In genomic region chr2:173965372-173966025, GRCh38 we compare ENCODE assay signal across 8 cellular contexts. TPM values are rescaled to one million over a fixed set of nuclear protein-coding genes. Genes with fewer than 3 reads are reported as not detected.
DNase-seq lines count a peak whose midpoint lies in the region; ATAC-seq and TF ChIP-seq lines count a peak whose summit lies in the region.

Gene SP3, minus strand, starts transcription at chr2:173965373. Its CDS starts 202 bp downstream, at chr2:173965171.

- H3K4me3 Mint-ChIP-seq in activated naive CD8-positive, alpha-beta T cell treated with anti-CD3 and anti-CD28 coated beads, Interleukin-2, amount 10 ng/mL, durations not matched to agents 7 days and 5 days, result peak within 1 kb of the TSS; percentile 90

- H3K27ac ChIP-seq in SU-DHL-6 (ENCODE audit: low read depth, low read length) (peak within 1 kb of the TSS; percentile 99), ovary (peak within 1 kb of the TSS; percentile 100), thyroid gland (peak within 1 kb of the TSS; percentile 98 to 100 (median 100))

- POLR2A ChIA-PET in activated naive CD8-positive, alpha-beta T cell treated with anti-CD3 and anti-CD28 coated beads, Interleukin-2, amount 10 ng/mL, durations not matched to agents 7 days and 5 days (lab: Charles Lee), result interaction anchor here (0.6 to 1.9 kb wide), 7 partner anchors 15 to 283 kb away, joined by 3 to 5 read pairs (median 4); no protein-coding TSS in a partner anchor

- peak within 1 kb of the TSS; percentile 94 for H3K27ac Mint-ChIP-seq in activated naive CD8-positive, alpha-beta T cell treated with anti-CD3 and anti-CD28 coated beads, Interleukin-2, amount 10 ng/mL, durations not matched to agents 7 days and 5 days

- TF ChIP-seq EP300 in ovary (IDR thresholded peaks at IDR 0.05), result no peak

- H3K36me3 ChIP-seq in SU-DHL-6 (ENCODE audit: low read length) (peaks cover 25% of the 10 kb centered on the region), ovary (no peaks in the 10 kb centered on the region), thyroid gland (no peaks in the 10 kb centered on the region)

- H3K36me3 Mint-ChIP-seq in activated naive CD8-positive, alpha-beta T cell treated with anti-CD3 and anti-CD28 coated beads, Interleukin-2, amount 10 ng/mL, durations not matched to agents 7 days and 5 days, result peaks cover 20% of the 10 kb centered on the region

- intact Hi-C loops in head of caudate nucleus (cut with DNase I), result no loop called here
- intact Hi-C loops in ovary (cut with DNase I), result loop anchor here in 3 of 4 donors (2.0 to 10.0 kb wide), 2 partner anchors 47 to 49 kb away; no protein-coding TSS in a partner anchor
- intact Hi-C loops in thyroid gland (cut with DNase I), result no loop called here

- no peaks in the 10 kb centered on the region for H3K27me3 ChIP-seq in SU-DHL-6 (ENCODE audit: low read length)
- H3K27me3 ChIP-seq in ovary, result no peaks in the 10 kb centered on the region
- H3K27me3 ChIP-seq in thyroid gland, result no peaks in the 10 kb centered on the region

- DNase-seq in GM10266 (ENCODE audit: extremely low spot score) (peak; percentile 98), NCI-H1105 (lab: John Stamatoyannopoulos, UW) (peak; percentile 94), head of caudate nucleus (peak; percentile 90 to 98 (median 96)), ovary (peak; percentile 98 to 99 (median 98)), thyroid gland (peak; percentile 98 to 99)
- peak; percentile 93 for DNase-seq in activated naive CD8-positive, alpha-beta T cell treated with anti-CD3 and anti-CD28 coated beads, Interleukin-2, amount 10 ng/mL, durations not matched to agents 7 days and 5 days

- peaks cover 11% of the 10 kb centered on the region; the same call in 1 of the 2 replicates for H4K20me1 ChIP-seq in SU-DHL-6 (ENCODE audit: low read depth, low read length)

- TF ChIP-seq POLR2A in ovary (IDR thresholded peaks at IDR 0.05), result peak; percentile 94
- TF ChIP-seq POLR2A in thyroid gland (IDR thresholded peaks at IDR 0.05), result peak; percentile 34 to 95

- H3K9ac ChIP-seq in SU-DHL-6 (ENCODE audit: low read length), result peak within 1 kb of the TSS; percentile 100

- H3K4me1 Mint-ChIP-seq in activated naive CD8-positive, alpha-beta T cell treated with anti-CD3 and anti-CD28 coated beads, Interleukin-2, amount 10 ng/mL, durations not matched to agents 7 days and 5 days, result peaks cover 24% of the 10 kb centered on the region

- H3K4me3 ChIP-seq in SU-DHL-6 (ENCODE audit: insufficient read depth, low read length, poor library complexity, severe bottlenecking) (peak within 1 kb of the TSS; percentile 100), ovary (peak within 1 kb of the TSS; percentile 95), thyroid gland (replicated peaks in 1 of 3) (peak within 1 kb of the TSS; percentile 91 to 99 (median 98))

- peak; percentile 70 for ATAC-seq in HG02623 (IDR thresholded peaks at IDR 0.05; ENCODE audit: unreplicated experiment)
- ATAC-seq in activated naive CD8-positive, alpha-beta T cell treated with anti-CD3 and anti-CD28 coated beads, Interleukin-2, amount 10 ng/mL, durations not matched to agents 7 days and 5 days (ENCODE audit: low read depth), result peak; percentile 72

- 0% methylated on average over 50 to 52 of the region's 52 CpGs for WGBS in ovary, 3 donors
- 0 to 1% methylated on average over 7 to 19 of the region's 52 CpGs for WGBS in thyroid gland, 2 donors

- peaks cover 30% of the 10 kb centered on the region for H3K79me2 ChIP-seq in SU-DHL-6 (ENCODE audit: insufficient read depth, low read length)

- no peaks in the 10 kb centered on the region for H3K9me2 ChIP-seq in SU-DHL-6 (replicated peaks; ENCODE audit: insufficient read depth, low read length)

- H3K9me3 ChIP-seq in SU-DHL-6 (ENCODE audit: insufficient read depth, low read length) (no peaks in the 10 kb centered on the region), ovary (no peaks in the 10 kb centered on the region), thyroid gland (no peaks in the 10 kb centered on the region)

- no peak for TF ChIP-seq CTCF in GM10266 (IDR thresholded peaks at IDR 0.05; ENCODE audit: control insufficient read depth, insufficient read depth, low read depth, missing control alignments)
- TF ChIP-seq CTCF in SU-DHL-6 (IDR thresholded peaks at IDR 0.05; ENCODE audit: insufficient read depth, low read length, poor library complexity, severe bottlenecking), result no peak
- peak in 1 of 3 donors; percentile 37 for TF ChIP-seq CTCF in ovary (IDR thresholded peaks at IDR 0.05)
- TF ChIP-seq CTCF in thyroid gland (IDR thresholded peaks at IDR 0.05), result peak in 2 of 6 experiments; percentile 17 to 25

- peak within 1 kb of the TSS; percentile 73 for H3K4me2 ChIP-seq in SU-DHL-6 (ENCODE audit: low read depth, low read length, poor library complexity, severe bottlenecking)

- peaks cover 3% of the 10 kb centered on the region for H3K4me1 ChIP-seq in ovary (ENCODE audit: insufficient read depth)
- peaks cover 10 to 11% of the 10 kb centered on the region in 2 donors for H3K4me1 ChIP-seq in thyroid gland

- H3K27me3 Mint-ChIP-seq in activated naive CD8-positive, alpha-beta T cell treated with anti-CD3 and anti-CD28 coated beads, Interleukin-2, amount 10 ng/mL, durations not matched to agents 7 days and 5 days, result no peaks in the 10 kb centered on the region

- H3K9me3 Mint-ChIP-seq in activated naive CD8-positive, alpha-beta T cell treated with anti-CD3 and anti-CD28 coated beads, Interleukin-2, amount 10 ng/mL, durations not matched to agents 7 days and 5 days, result no peaks in the 10 kb centered on the region

- peaks cover 16% of the 10 kb centered on the region for H3F3A ChIP-seq in SU-DHL-6 (ENCODE audit: insufficient read depth)

- peak within 1 kb of the TSS; percentile 60 for H2AFZ ChIP-seq in SU-DHL-6 (ENCODE audit: low read depth, low read length, severe bottlenecking)

RNA-seq across cellular contexts. Expression of gene SP3, which starts in this region (rescaled TPM):
- total RNA-seq in activated naive CD8-positive, alpha-beta T cell treated with anti-CD3 and anti-CD28 coated beads, Interleukin-2, amount 10 ng/mL, durations not matched to agents 7 days and 5 days, result 100 to 1,000 TPM; 101 TPM
- 100 to 1,000 TPM in 3 of 7 donors, 10 to 100 TPM in 4; 71.1 to 131 (median 97.3) TPM for total RNA-seq in ovary
- 10 to 100 TPM; 35.4 to 42.0 TPM for polyA plus RNA-seq in ovary
- 100 to 1,000 TPM; 152 to 237 (median 186) TPM for total RNA-seq in thyroid gland

Comparison
In these comparisons a context has a peak if more than half of its experiments do, and no peak if none do; other contexts are left out.
1. Peak in every context shown above with its lines: DNase-seq, ATAC-seq, H3K4me3 ChIP-seq and H3K27ac ChIP-seq.
2. intact Hi-C loops: an anchor here in ovary (2.0 to 10.0 kb wide); none called in head of caudate nucleus and thyroid gland.